Comparison of ENCODE assay signal across 8 cellular contexts in genomic region chr12:92927055-92927435, GRCh38. TPM values are rescaled to one million over a fixed set of nuclear protein-coding genes. Genes with fewer than 3 reads are reported as not detected.
A peak's percentile ranks its signal among the peaks of the same experiment; 100 is the strongest.
DNase-seq lines count a peak whose midpoint lies in the region; ATAC-seq and TF ChIP-seq lines count a peak whose summit lies in the region.

No MANE protein-coding gene starts in this region.

- H2AFZ ChIP-seq in PC-9 = no peak overlapping the region

- H3K4me1 ChIP-seq in PC-9 (replicated peaks; ENCODE audit: insufficient read depth) (peaks cover 34% of the 10 kb centered on the region), adipocyte (ENCODE audit: control insufficient read depth, insufficient read depth, low read length) (peaks cover 44% of the 10 kb centered on the region)

- H3K79me2 ChIP-seq in PC-9 (ENCODE audit: low read depth) = peaks cover 41% of the 10 kb centered on the region

- H3F3A ChIP-seq in PC-9 (ENCODE audit: insufficient read depth, low read depth) = peaks cover 28% of the 10 kb centered on the region

- CTCF ChIA-PET in AG04450 (lab: Charles Lee) (interaction anchor here (0.9 to 1.8 kb wide), 5 partner anchors 17 to 141 kb away, joined by 3 to 14 read pairs (median 5); no protein-coding TSS in a partner anchor), PC-9 (lab: Charles Lee) (interaction anchor here (1.2 kb wide), 1 partner anchor 67 kb away, joined by 3 read pairs; no protein-coding TSS in a partner anchor)

- H3K9me2 ChIP-seq in PC-9 (ENCODE audit: insufficient read depth) = no peaks in the 10 kb centered on the region

- H3K27ac ChIP-seq in AG04450 (ENCODE audit: low read depth, low read length) (no peak overlapping the region), PC-9 (peak overlapping the region; percentile 76)

- DNase-seq in AG04450 (ENCODE audit: low read depth, low spot score) = no peak
- peak in 1 of 2 experiments; percentile 36 for DNase-seq in PC-9
- peak; percentile 76 for DNase-seq in adipocyte (ENCODE audit: low read depth)
- DNase-seq in left kidney (ENCODE audit: low read depth, low spot score) = peak; percentile 28
- peak; percentile 31 for DNase-seq in stimulated activated CD8-positive, alpha-beta memory T cell treated with anti-CD3 and anti-CD28 coated beads, Interleukin-4, amount 100 ng/mL, for 24 hours (ENCODE audit: low read depth)

- POLR2A ChIA-PET in AG04450 (lab: Yijun Ruan, JAX) (interaction anchor here (0.8 kb wide), 1 partner anchor 28 kb away, joined by 5 read pairs; no protein-coding TSS in a partner anchor), PC-9 (lab: Charles Lee; ENCODE audit: unreplicated experiment) (no interaction called here)

- TF ChIP-seq CTCF in AG04450 (IDR thresholded peaks at IDR 0.05; ENCODE audit: low read depth, low read length) (peak; percentile 31), PC-9 (conservative IDR thresholded peaks at IDR 0.05) (no peak; the same call in 1 of the 2 replicates)

- no peaks in the 10 kb centered on the region for H3K9me3 ChIP-seq in AG04450 (ENCODE audit: control insufficient read depth, insufficient read depth, low read length)
- H3K9me3 ChIP-seq in PC-9 (ENCODE audit: insufficient read depth, low read depth) = no peaks in the 10 kb centered on the region
- no peaks in the 10 kb centered on the region for H3K9me3 ChIP-seq in adipocyte (ENCODE audit: control insufficient read depth, low read length)

- no peaks in the 10 kb centered on the region for H3K27me3 ChIP-seq in AG04450 (ENCODE audit: control insufficient read depth, insufficient read depth, low read length)
- H3K27me3 ChIP-seq in PC-9 (ENCODE audit: insufficient read depth, low read depth) = no peaks in the 10 kb centered on the region
- no peaks in the 10 kb centered on the region for H3K27me3 ChIP-seq in adipocyte (replicated peaks; ENCODE audit: control insufficient read depth, insufficient read depth, low read length)

- peak overlapping the region; percentile 82 for H3K4me3 ChIP-seq in AG04450 (ENCODE audit: low read depth, low read length)
- H3K4me3 ChIP-seq in PC-9 = peak overlapping the region; percentile 59; the same call in 1 of the 2 replicates
- H3K4me3 ChIP-seq in adipocyte (ENCODE audit: low read length) = peak overlapping the region; percentile 83

- H3K9ac ChIP-seq in adipocyte (ENCODE audit: low read length) = peak overlapping the region; percentile 94

- BruUV-seq in PC-9 (replicated peaks; lab: Mats Ljungman, UMichigan) = no TSS peak

- H4K20me1 ChIP-seq in PC-9 (ENCODE audit: insufficient read depth) = peaks cover 5% of the 10 kb centered on the region; the same call in 1 of the 2 replicates

- ATAC-seq in GM18517 (IDR thresholded peaks at IDR 0.05; ENCODE audit: unreplicated experiment) (peak; percentile 24), HG03108 (IDR thresholded peaks at IDR 0.05; ENCODE audit: unreplicated experiment) (no peak), GM21619 (IDR thresholded peaks at IDR 0.05; ENCODE audit: unreplicated experiment) (no peak)

- intact Hi-C loops in PC-9 (cut with micrococcal nuclease; ENCODE audit: unreplicated experiment) = loop anchor here (10.0 kb wide), 1 partner anchor 58 kb away; no protein-coding TSS in a partner anchor

- H3K4me2 ChIP-seq in PC-9 = peak overlapping the region; percentile 89

- H3K36me3 ChIP-seq in PC-9 (ENCODE audit: low read depth) = no peaks in the 10 kb centered on the region
- H3K36me3 ChIP-seq in adipocyte (ENCODE audit: control insufficient read depth, insufficient read depth, low read length, severe bottlenecking) = no peaks in the 10 kb centered on the region

RNA-seq across cellular contexts. Expression of gene EEA1, which starts 2.0 kb away (rescaled TPM):
- polyA plus RNA-seq in AG04450 (2011; rRNA removed) = 14.0 and 18.4 TPM in 2 replicates
- 15.2 and 39.3 TPM in 2 replicates for polyA minus RNA-seq in AG04450 (2011; rRNA and poly(A)+ RNA removed)
- 10.1 and 15.7 TPM in 2 replicates for total RNA-seq in PC-9 (2021)
